8 cellular contexts compared by ENCODE assay signal in the genomic region with DNA sequence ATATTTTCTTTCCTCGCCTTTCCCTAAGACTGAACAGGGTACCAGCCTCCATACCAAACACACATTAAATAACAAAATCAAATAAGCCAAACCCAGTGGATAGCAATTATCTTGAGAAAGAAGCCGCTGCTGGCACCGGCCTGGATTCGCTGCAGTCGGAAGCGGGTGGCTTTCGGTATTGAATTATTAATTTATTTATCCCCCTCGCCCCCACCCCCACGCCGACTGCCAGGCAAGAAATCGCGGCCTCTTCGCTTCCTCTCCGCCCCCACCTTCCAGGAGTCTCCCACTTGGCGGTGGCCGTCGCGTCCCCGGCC. TPM values are rescaled to one million over a fixed set of nuclear protein-coding genes. Genes with fewer than 3 reads are reported as not detected.
DNase-seq lines count a peak whose midpoint lies in the region; ATAC-seq and TF ChIP-seq lines count a peak whose summit lies in the region.

No MANE protein-coding gene starts in this region.

- POLR2A ChIA-PET in activated CD8-positive, alpha-beta T cell treated with anti-CD3 and anti-CD28 coated beads, Interleukin-2, amount 10 ng/mL, durations not matched to agents 7 days and 5 days (lab: Charles Lee), result no interaction called here
- POLR2A ChIA-PET in GM10248 (lab: Yijun Ruan, JAX), result no interaction called here

- H3K4me1 ChIP-seq in tibial nerve, result peaks cover 0 to 21% (median 0%) of the 10 kb centered on the region in 4 donors

- peak; percentile 55 for DNase-seq in activated CD4-positive, alpha-beta T cell treated with anti-CD3 and anti-CD28 coated beads, Interleukin-2, amount 10 ng/mL, durations not matched to agents 24 days and 14 days
- DNase-seq in activated CD4-positive, alpha-beta T cell treated with anti-CD3 and anti-CD28 coated beads for 4 hours, result no peak
- no peak for DNase-seq in activated CD8-positive, alpha-beta T cell treated with anti-CD3 and anti-CD28 coated beads, Interleukin-2, amount 10 ng/mL, durations not matched to agents 7 days and 5 days
- DNase-seq in tibial nerve (ENCODE audit: low spot score in 2 of 2) (no peak), GM10248 (ENCODE audit: extremely low spot score) (no peak), DMS79 (lab: John Stamatoyannopoulos, UW) (no peak)
- DNase-seq in activated effector memory CD4-positive, alpha-beta T cell treated with Interleukin-2 at 50 U/mL for 16 hours, result no peak

- peaks cover 9% of the 10 kb centered on the region for H3K4me1 Mint-ChIP-seq in activated CD4-positive, alpha-beta T cell treated with anti-CD3 and anti-CD28 coated beads, Interleukin-2, amount 10 ng/mL, durations not matched to agents 24 days and 14 days
- peaks cover 7% of the 10 kb centered on the region for H3K4me1 Mint-ChIP-seq in activated CD8-positive, alpha-beta T cell treated with anti-CD3 and anti-CD28 coated beads, Interleukin-2, amount 10 ng/mL, durations not matched to agents 7 days and 5 days (ENCODE audit: low read depth)

- H3K9me3 Mint-ChIP-seq in activated CD4-positive, alpha-beta T cell treated with anti-CD3 and anti-CD28 coated beads, Interleukin-2, amount 10 ng/mL, durations not matched to agents 24 days and 14 days, result no peaks in the 10 kb centered on the region
- H3K9me3 Mint-ChIP-seq in activated CD8-positive, alpha-beta T cell treated with anti-CD3 and anti-CD28 coated beads, Interleukin-2, amount 10 ng/mL, durations not matched to agents 7 days and 5 days (ENCODE audit: insufficient read depth), result no peaks in the 10 kb centered on the region

- no peak overlapping the region for H3K27ac Mint-ChIP-seq in activated CD4-positive, alpha-beta T cell treated with anti-CD3 and anti-CD28 coated beads, Interleukin-2, amount 10 ng/mL, durations not matched to agents 24 days and 14 days
- no peak overlapping the region for H3K27ac Mint-ChIP-seq in activated CD8-positive, alpha-beta T cell treated with anti-CD3 and anti-CD28 coated beads, Interleukin-2, amount 10 ng/mL, durations not matched to agents 7 days and 5 days

- peak overlapping the region; percentile 10 for H3K27ac ChIP-seq in layer of hippocampus (ENCODE audit: low read depth, low read length)
- H3K27ac ChIP-seq in tibial nerve, result peak overlapping the region in 2 of 4 donors; percentile 62 to 71

- H3K4me3 Mint-ChIP-seq in activated CD4-positive, alpha-beta T cell treated with anti-CD3 and anti-CD28 coated beads, Interleukin-2, amount 10 ng/mL, durations not matched to agents 24 days and 14 days, result peak overlapping the region; percentile 35
- H3K4me3 Mint-ChIP-seq in activated CD8-positive, alpha-beta T cell treated with anti-CD3 and anti-CD28 coated beads, Interleukin-2, amount 10 ng/mL, durations not matched to agents 7 days and 5 days, result peak overlapping the region; percentile 8

- intact Hi-C loops in activated CD4-positive, alpha-beta T cell treated with anti-CD3 and anti-CD28 coated beads, Interleukin-2, amount 10 ng/mL, durations not matched to agents 24 days and 14 days (cut with micrococcal nuclease), result no loop called here

- H3K27me3 Mint-ChIP-seq in activated CD4-positive, alpha-beta T cell treated with anti-CD3 and anti-CD28 coated beads, Interleukin-2, amount 10 ng/mL, durations not matched to agents 24 days and 14 days, result peaks cover 40% of the 10 kb centered on the region
- H3K27me3 Mint-ChIP-seq in activated CD8-positive, alpha-beta T cell treated with anti-CD3 and anti-CD28 coated beads, Interleukin-2, amount 10 ng/mL, durations not matched to agents 7 days and 5 days (ENCODE audit: low read depth), result peaks cover 36% of the 10 kb centered on the region

- WGBS in tibial nerve, 2 donors, result 0% methylated on average over 10 to 19 of the region's 19 CpGs

- no peak for TF ChIP-seq EP300 in tibial nerve (IDR thresholded peaks at IDR 0.05)

- TF ChIP-seq CTCF in tibial nerve (IDR thresholded peaks at IDR 0.05) (no peak), GM10248 (IDR thresholded peaks at IDR 0.05; ENCODE audit: control extremely low read depth, extremely low read depth, low read depth, missing control alignments) (no peak)

- CTCF ChIA-PET in activated CD8-positive, alpha-beta T cell treated with anti-CD3 and anti-CD28 coated beads, Interleukin-2, amount 10 ng/mL, durations not matched to agents 7 days and 5 days (lab: Charles Lee), result no interaction called here
- CTCF ChIA-PET in GM10248 (lab: Yijun Ruan, JAX), result no interaction called here

- no peaks in the 10 kb centered on the region for H3K9me3 ChIP-seq in tibial nerve

- no peaks in the 10 kb centered on the region for H3K36me3 ChIP-seq in tibial nerve

- no peak for ATAC-seq in activated CD8-positive, alpha-beta T cell treated with anti-CD3 and anti-CD28 coated beads, Interleukin-2, amount 10 ng/mL, durations not matched to agents 7 days and 5 days

- no peak for TF ChIP-seq POLR2A in tibial nerve (IDR thresholded peaks at IDR 0.05)

- peak overlapping the region; percentile 44 to 70 (median 54) for H3K4me3 ChIP-seq in tibial nerve

- no peaks in the 10 kb centered on the region for H3K36me3 Mint-ChIP-seq in activated CD4-positive, alpha-beta T cell treated with anti-CD3 and anti-CD28 coated beads, Interleukin-2, amount 10 ng/mL, durations not matched to agents 24 days and 14 days (ENCODE audit: low read depth)
- no peaks in the 10 kb centered on the region for H3K36me3 Mint-ChIP-seq in activated CD8-positive, alpha-beta T cell treated with anti-CD3 and anti-CD28 coated beads, Interleukin-2, amount 10 ng/mL, durations not matched to agents 7 days and 5 days (ENCODE audit: low read depth)

- H3K27me3 ChIP-seq in layer of hippocampus (ENCODE audit: control insufficient read depth, insufficient read depth, low read length) (no peaks in the 10 kb centered on the region), tibial nerve (no peaks in the 10 kb centered on the region)

RNA-seq across cellular contexts. Expression of a gene that starts 0.4 kb away (rescaled TPM):
- total RNA-seq in activated CD4-positive, alpha-beta T cell treated with anti-CD3 and anti-CD28 coated beads, Interleukin-2, amount 10 ng/mL, durations not matched to agents 24 days and 14 days, result not detected in 2 replicates
- total RNA-seq in activated CD8-positive, alpha-beta T cell treated with anti-CD3 and anti-CD28 coated beads, Interleukin-2, amount 10 ng/mL, durations not matched to agents 7 days and 5 days, result not detected
- under 1 TPM in 2 of 4 donors, not detected in 2; 0.42 to 0.44 TPM for total RNA-seq in tibial nerve
